In genomic region chr12:117590386-117590785, GRCh38 we compare ENCODE assay signal across 23 cellular contexts.
"Had no signal": no experiment of that assay in that cellular context is flagged by ENCODE, and none has a peak within 500 bp of the region (broad histone marks: within the 10 kb centered on the region; RNA-seq: fewer than 3 reads in every experiment).

No MANE protein-coding gene starts in this region.

- H3K4me1 ChIP-seq: stomach, suprapubic skin, testis, tibial artery, transverse colon, upper lobe of right lung, uterus, vagina had no signal

- H3K27ac ChIP-seq: stomach, suprapubic skin, testis, thoracic aorta, tibial artery, tibial nerve, transverse colon, upper lobe of left lung, upper lobe of right lung, uterus, vagina had no signal

- DNase-seq: stimulated activated CD4-positive, alpha-beta T cell treated with anti-CD3 and anti-CD28 coated beads, Interleukin-2, amount 100 ng/mL, for 48 hours; stimulated activated CD4-positive, alpha-beta T cell treated with anti-CD3 and anti-CD28 coated beads, Interleukin-4, amount 100 ng/mL, for 1 hour; stimulated activated CD4-positive, alpha-beta T cell treated with anti-CD3 and anti-CD28 coated beads, Interleukin-4, amount 100 ng/mL, for 24 hours; stimulated activated CD4-positive, alpha-beta T cell treated with anti-CD3 and anti-CD28 coated beads, Interleukin-4, amount 100 ng/mL, for 4 hours; stimulated activated CD8-positive, alpha-beta memory T cell treated with anti-CD3 and anti-CD28 coated beads, Interleukin-4, amount 100 ng/mL, for 48 hours; stimulated activated naive B cell treated with anti-CD40 and anti-IgM and Interleukin-4, amounts not matched to agents 10 μg/mL and 1 μg/mL and 100 μg/mL, for 72 hours; stimulated activated naive CD4-positive, alpha-beta T cell; stimulated activated naive CD4-positive, alpha-beta T cell treated with Interleukin-2 at 50 U/mL for 16 hours; stimulated activated naive CD8-positive, alpha-beta T cell treated with anti-CD3 and anti-CD28 coated beads, Interleukin-15, amount 100 ng/mL, for 72 hours; stimulated activated naive CD8-positive, alpha-beta T cell treated with anti-CD3 and anti-CD28 coated beads, Interleukin-15, Interleukin-2, amounts not matched to agents 100 U/mL and 50 U/mL, for 24 hours; stomach; substantia nigra; testis; tibial artery; transverse colon; trophoblast cell; upper lobe of left lung; upper lobe of right lung; uterus had no signal

- H3K36me3 ChIP-seq: stomach, suprapubic skin, thoracic aorta, tibial artery, tibial nerve, transverse colon, upper lobe of left lung, upper lobe of right lung, uterus, vagina had no signal

- H3K27me3 ChIP-seq: testis, tibial nerve, upper lobe of left lung, upper lobe of right lung, uterus, vagina had no signal

- H3K9me3 ChIP-seq: suprapubic skin, testis, thoracic aorta, upper lobe of right lung, uterus, vagina had no signal

- H3K4me3 ChIP-seq: stomach, suprapubic skin, testis, thoracic aorta, tibial artery, tibial nerve, transverse colon, upper lobe of left lung, upper lobe of right lung, uterus, vagina had no signal
